Comparison of ENCODE assay signal across 8 cellular contexts in the genomic region with DNA sequence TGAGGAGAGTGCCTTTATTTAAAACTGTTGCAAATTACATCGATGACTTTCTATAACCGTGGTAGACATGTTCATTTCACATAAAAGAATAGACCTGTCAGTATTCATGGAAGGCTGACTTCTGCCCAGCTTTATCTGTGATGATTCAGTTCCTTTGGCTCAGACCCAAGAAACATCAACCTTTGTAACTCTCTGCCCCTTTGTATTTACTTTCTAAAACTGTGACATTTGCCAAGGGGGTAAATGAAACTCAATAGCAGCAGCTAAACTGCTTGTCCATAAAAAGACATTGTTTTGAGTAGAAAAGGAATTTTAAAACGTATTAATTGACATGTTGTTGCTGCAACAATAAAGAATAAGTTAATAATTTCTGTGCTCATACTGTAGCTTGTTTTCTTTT.
DNase-seq lines count a peak whose midpoint lies in the region; ATAC-seq, FAIRE-seq and TF ChIP-seq lines count a peak whose summit lies in the region.

No MANE protein-coding gene starts in this region.

- TF ChIP-seq POLR2A in GM12892 (IDR thresholded peaks at IDR 0.05; ENCODE audit: low read depth, low read length) = no peak

- TF ChIP-seq CTCF in 22Rv1 (IDR thresholded peaks at IDR 0.05) (no peak), GM20000 (IDR thresholded peaks at IDR 0.05; ENCODE audit: extremely low read depth, missing control alignments) (no peak)

- ATAC-seq in SK-N-SH treated with all-trans-retinoic acid at 6 μM for 48 hours (peak; percentile 74), left cardiac atrium (peak; percentile 36 to 56)

- H3K27ac ChIP-seq in 22Rv1 = peak overlapping the region; percentile 62

- no peak for FAIRE-seq in GM12892 (lab: Jason Lieb, UNC)

- DNase-seq in M059J (ENCODE audit: low read depth) (peak; percentile 92), left cardiac atrium (no peak), GM12892 (ENCODE audit: insufficient read length) (no peak), NK-92 (lab: John Stamatoyannopoulos, UW; ENCODE audit: unreplicated experiment) (no peak), GM20000 (ENCODE audit: low spot score) (no peak), AML-193 (lab: John Stamatoyannopoulos, UW) (no peak)

- intact Hi-C loops in left cardiac atrium (cut with DNase I) = loop anchor here in 1 of 2 donors (10.0 kb wide), 1 partner anchor 155 kb away; no protein-coding TSS in a partner anchor

TF ChIP-seq in SK-N-SH treated with all-trans-retinoic acid at 6 μM for 48 hours, 23 proteins besides CTCF, POLR2A, EP300 and RAD21:
- TF ChIP-seq ARNTL (CRISPR knock-in tag; IDR thresholded peaks at IDR 0.05; ENCODE audit: borderline replicate concordance, low read depth) (no peak), ISL1 (CRISPR knock-in tag; IDR thresholded peaks at IDR 0.05) (0 out of 2 replicates have a peak, but pooled peaks have one; percentile 24)
